Comparison of ENCODE assay signal across 11 cellular contexts in genomic region chr11:1531961-1532586, GRCh38. TPM values are rescaled to one million over a fixed set of nuclear protein-coding genes. Genes with fewer than 3 reads are reported as not detected.
DNase-seq lines count a peak whose midpoint lies in the region; TF ChIP-seq lines count a peak whose summit lies in the region.
"Had no signal": no experiment of that assay in that cellular context is flagged by ENCODE, and none has a peak within 500 bp of the region (broad histone marks: within the 10 kb centered on the region; RNA-seq: fewer than 3 reads in every experiment).

No MANE protein-coding gene starts in this region.

- H3K27ac ChIP-seq in esophagus (ENCODE audit: low read depth in 2 of 2, low read length in 1 of 2), result peak overlapping the region; percentile 89

- H3K36me3 Mint-ChIP-seq in type B pancreatic cell, result no peaks in the 10 kb centered on the region

- H3K27me3 ChIP-seq in esophagus (ENCODE audit: control insufficient read depth in 1 of 2, insufficient read depth in 2 of 2, low read length in 2 of 2), result no peaks in the 10 kb centered on the region

- WGBS in esophagus, 2 donors, result 42 to 58% methylated on average over 19 of the region's 19 CpGs

- DNase-seq in NCI-H2171 treated with DMSO at 0.1 percent for 48 hours (lab: John Stamatoyannopoulos, UW) (peak; percentile 71), mucosa of gallbladder (ENCODE audit: low spot score) (peak; percentile 44), type B pancreatic cell (ENCODE audit: extremely low spot score, unreplicated experiment) (no peak), SK-N-DZ (ENCODE audit: low spot score) (no peak), NCI-H345 (lab: John Stamatoyannopoulos, UW) (no peak), ureter (ENCODE audit: low spot score) (no peak)
- DNase-seq: Karpas-422, NCI-H774 had no signal

- peaks cover 24% of the 10 kb centered on the region for H3K4me1 Mint-ChIP-seq in type B pancreatic cell (ENCODE audit: unreplicated experiment)

- H3K4me3 Mint-ChIP-seq in type B pancreatic cell, result peak overlapping the region; percentile 41

- H3K9me3 ChIP-seq in esophagus (ENCODE audit: control insufficient read depth in 2 of 2, insufficient read depth in 1 of 2, low read depth in 1 of 2, low read length in 1 of 2), result no peaks in the 10 kb centered on the region

- peaks cover 20 to 53% of the 10 kb centered on the region in 2 donors for H3K4me1 ChIP-seq in esophagus (ENCODE audit: control insufficient read depth in 2 of 2, insufficient read depth in 2 of 2, low read length in 1 of 2)

- peak overlapping the region; percentile 96 for H3K27ac Mint-ChIP-seq in type B pancreatic cell
- H3K27ac Mint-ChIP-seq: activated T-helper 2 cell treated with anti-CD3 and anti-CD28 coated beads, Interferon-gamma antibody, Interleukin-2, Interleukin-4, amounts not matched to agents 10 μg/mL and 5 μg/mL and 100 μg/mL, durations not matched to agents 14 hours and 24 hours and 36 hours had no signal

- no peaks in the 10 kb centered on the region for H3K27me3 Mint-ChIP-seq in type B pancreatic cell

- H3K36me3 ChIP-seq in esophagus (ENCODE audit: control insufficient read depth in 2 of 2, insufficient read depth in 2 of 2, low read length in 1 of 2), result peaks cover 1 to 11% of the 10 kb centered on the region in 2 donors

- no peak for TF ChIP-seq CTCF in type B pancreatic cell (conservative IDR thresholded peaks at IDR 0.05)

- H3K4me3 ChIP-seq in esophagus (ENCODE audit: low read depth in 1 of 2, low read length in 2 of 2), result no peak overlapping the region

- H3K9me3 Mint-ChIP-seq in type B pancreatic cell, result no peaks in the 10 kb centered on the region
- H3K9me3 Mint-ChIP-seq: activated T-helper 2 cell treated with anti-CD3 and anti-CD28 coated beads, Interferon-gamma antibody, Interleukin-2, Interleukin-4, amounts not matched to agents 10 μg/mL and 5 μg/mL and 100 μg/mL, durations not matched to agents 14 hours and 24 hours and 36 hours had no signal

RNA-seq across cellular contexts. Expression of gene DUSP8, which starts 40.0 kb away (rescaled TPM):
- under 1 TPM; 0.69 to 0.84 TPM for polyA plus RNA-seq in esophagus
- total RNA-seq in mucosa of gallbladder (35.6 TPM), type B pancreatic cell (ENCODE audit: low replicate concordance) (8.4 and 16.1 TPM in 2 replicates), ureter (6.0 TPM)
- 3.7 and 8.8 TPM in 2 replicates for polyA plus RNA-seq in SK-N-DZ (2014; cell fraction: cytosol; rRNA removed)
- polyA plus RNA-seq in SK-N-DZ (2014; cell fraction: nucleus; rRNA removed), result 4.9 and 6.9 TPM in 2 replicates

RNA-seq across cellular contexts. Expression of gene MOB2, which starts 45.5 kb away (rescaled TPM):
- polyA plus RNA-seq in esophagus, result 10 to 100 TPM; 33.2 to 43.8 TPM
- total RNA-seq in mucosa of gallbladder (73.4 TPM), type B pancreatic cell (ENCODE audit: low replicate concordance) (39.6 and 46.8 TPM in 2 replicates), ureter (61.5 TPM)
- 26.2 and 26.6 TPM in 2 replicates for polyA plus RNA-seq in SK-N-DZ (2014; cell fraction: cytosol; rRNA removed)
- 55.1 and 72.1 TPM in 2 replicates for polyA plus RNA-seq in SK-N-DZ (2014; cell fraction: nucleus; rRNA removed)

RNA-seq across cellular contexts. Expression of gene KRTAP5-1, which starts 53.0 kb away (rescaled TPM):
- not detected for polyA plus RNA-seq in esophagus
- total RNA-seq in mucosa of gallbladder (not detected), type B pancreatic cell (ENCODE audit: low replicate concordance) (not detected in 2 replicates), ureter (not detected)
- not detected in 2 replicates for polyA plus RNA-seq in SK-N-DZ (2014; cell fraction: cytosol; rRNA removed)
- polyA plus RNA-seq in SK-N-DZ (2014; cell fraction: nucleus; rRNA removed), result not detected in 2 replicates
- total RNA-seq: activated T-helper 2 cell treated with anti-CD3 and anti-CD28 coated beads, Interferon-gamma antibody, Interleukin-2, Interleukin-4, amounts not matched to agents 10 μg/mL and 5 μg/mL and 100 μg/mL, durations not matched to agents 14 hours and 24 hours and 36 hours; epithelial cell of proximal tubule had no signal

Comparison
In these comparisons a context has a peak if more than half of its experiments do, and no peak if none do; other contexts are left out.
1. DNase-seq: peak in NCI-H2171 treated with DMSO at 0.1 percent for 48 hours (single experiment) and mucosa of gallbladder (single experiment); none in type B pancreatic cell (single experiment), SK-N-DZ (single experiment), NCI-H345 (single experiment) and ureter (single experiment).